In the genomic region with DNA sequence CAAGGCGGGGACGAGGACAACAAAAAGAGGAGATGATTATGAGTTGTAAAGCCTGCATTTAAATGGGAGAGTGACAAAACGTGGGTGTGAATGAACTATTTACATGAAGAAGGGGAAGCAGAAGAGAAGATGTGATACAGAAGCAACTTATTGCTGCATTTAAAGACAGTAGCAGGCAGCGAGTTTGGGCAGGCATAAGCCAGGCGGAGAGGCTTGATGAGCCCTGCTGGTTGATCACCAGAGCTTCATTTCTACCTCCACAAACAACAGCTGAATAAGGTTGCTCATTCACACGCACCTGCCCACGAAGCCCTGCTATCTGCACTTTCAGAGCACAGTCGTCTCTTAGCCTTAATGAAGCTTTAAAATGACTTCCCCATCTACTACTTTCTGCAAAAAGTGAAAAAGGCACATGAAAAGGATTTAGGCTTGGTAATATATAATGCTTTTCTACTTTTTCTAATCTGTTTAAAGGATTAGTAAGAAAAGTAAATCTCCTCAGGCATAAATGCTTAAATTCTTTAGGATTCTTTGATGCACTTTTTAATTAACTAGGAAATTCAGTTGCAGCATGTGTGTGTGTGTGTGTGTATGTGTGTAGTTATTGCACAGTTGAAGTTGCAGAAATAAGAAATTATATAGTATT, we compare ENCODE assay signal across 24 cellular contexts. TPM values are rescaled to one million over a fixed set of nuclear protein-coding genes. Genes with fewer than 3 reads are reported as not detected.
DNase-seq lines count a peak whose midpoint lies in the region; ATAC-seq, FAIRE-seq and TF ChIP-seq lines count a peak whose summit lies in the region.
"Had no signal": no experiment of that assay in that cellular context is flagged by ENCODE, and none has a peak within 500 bp of the region (broad histone marks: within the 10 kb centered on the region; RNA-seq: fewer than 3 reads in every experiment).

No MANE protein-coding gene starts in this region.

- POLR2A ChIA-PET in A549 (lab: Yijun Ruan, JAX) = no interaction called here

- H3K36me3 Mint-ChIP-seq in memory B cell = peaks cover 4% of the 10 kb centered on the region
- H3K36me3 Mint-ChIP-seq: T-cell had no signal

- no peak for TF ChIP-seq EP300 in A549 (IDR thresholded peaks at IDR 0.05)

- H3K9me3 ChIP-seq in A549 = no peaks in the 10 kb centered on the region
- H3K9me3 ChIP-seq: Caco-2, SK-N-SH had no signal

- H3K4me3 ChIP-seq in A549 = no peak overlapping the region
- H3K4me3 ChIP-seq: GM23338 had no signal

- H3K4me2 ChIP-seq in A549 = no peak overlapping the region
- H3K4me2 ChIP-seq: GM23338, SK-N-SH had no signal

- TF ChIP-seq POLR2A in A549 (IDR thresholded peaks at IDR 0.05; ENCODE audit: low read length) = no peak

- 66% methylated on average over 8 of the region's 8 CpGs for WGBS in A549 (ENCODE audit: missing lambda C conversion rate)

- no peak overlapping the region for H3K27ac ChIP-seq in A549

- no peaks in the 10 kb centered on the region for H3K4me1 ChIP-seq in A549
- H3K4me1 ChIP-seq: Caco-2 had no signal

- H3K4me3 Mint-ChIP-seq in memory B cell = no peak overlapping the region
- H3K4me3 Mint-ChIP-seq: GM23338, T-cell had no signal

- H3K27ac Mint-ChIP-seq in memory B cell = no peak overlapping the region
- H3K27ac Mint-ChIP-seq: GM23338, T-cell had no signal

- FAIRE-seq in A549 (lab: Jason Lieb, UNC) = no peak
- FAIRE-seq: RCC 7860 had no signal

- TF ChIP-seq CTCF in A549 (IDR thresholded peaks at IDR 0.05) = no peak

- peaks cover 2% of the 10 kb centered on the region for H3K9me3 Mint-ChIP-seq in memory B cell
- H3K9me3 Mint-ChIP-seq: GM23338, T-cell had no signal

- no peak for TF ChIP-seq RAD21 in A549 (conservative IDR thresholded peaks at IDR 0.05 in 1 of 2, IDR thresholded peaks at IDR 0.05 in 1 of 2)

- CTCF ChIA-PET in A549 (lab: Yijun Ruan, JAX) = interaction anchor here (1.7 kb wide), 1 partner anchor 16 kb away, joined by 5 read pairs; no protein-coding TSS in a partner anchor

- peaks cover 10% of the 10 kb centered on the region for H3K27me3 Mint-ChIP-seq in memory B cell

- ATAC-seq in A549 (no peak), memory B cell (ENCODE audit: low read depth) (peak; percentile 51), HG02981 (IDR thresholded peaks at IDR 0.05; ENCODE audit: unreplicated experiment) (no peak), HG02870 (IDR thresholded peaks at IDR 0.05; ENCODE audit: unreplicated experiment) (no peak), GM19351 (IDR thresholded peaks at IDR 0.05; ENCODE audit: unreplicated experiment) (no peak)
- ATAC-seq: GM23338, T-cell had no signal

- DNase-seq in A549 (ENCODE audit: low read depth in 1 of 2, low spot score in 1 of 2) = no peak
- DNase-seq in D341Med (ENCODE audit: low spot score) = peak; percentile 30
- DNase-seq in NCI-H82 treated with DMSO at 0.1 percent for 48 hours (lab: John Stamatoyannopoulos, UW; ENCODE audit: unreplicated experiment) = peak; percentile 32
- no peak for DNase-seq in memory B cell (ENCODE audit: low spot score in 2 of 2)
- no peak for DNase-seq in H4 (ENCODE audit: low spot score)
- DNase-seq: ACHN, AML-193, Caco-2, DMS79, IMR-90, Karpas-422, NCI-H1105, NCI-H187 treated with DMSO at 0.1 percent for 48 hours, NCI-H2171 treated with DMSO at 0.1 percent for 48 hours, NCI-H446 treated with DMSO at 0.1 percent for 48 hours, SHP77, SK-N-SH, T-cell had no signal

- H3K4me1 Mint-ChIP-seq in memory B cell = peaks cover 12% of the 10 kb centered on the region

TF ChIP-seq in A549, 52 proteins besides CTCF, POLR2A, EP300 and RAD21:
- no peak for TF ChIP-seq CEBPB (IDR thresholded peaks at IDR 0.05)
- peak; percentile 65 for TF ChIP-seq ZFP36 (IDR thresholded peaks at IDR 0.05; ENCODE audit: borderline replicate concordance, partially characterized antibody)
- TF ChIP-seq, protein P1, sequence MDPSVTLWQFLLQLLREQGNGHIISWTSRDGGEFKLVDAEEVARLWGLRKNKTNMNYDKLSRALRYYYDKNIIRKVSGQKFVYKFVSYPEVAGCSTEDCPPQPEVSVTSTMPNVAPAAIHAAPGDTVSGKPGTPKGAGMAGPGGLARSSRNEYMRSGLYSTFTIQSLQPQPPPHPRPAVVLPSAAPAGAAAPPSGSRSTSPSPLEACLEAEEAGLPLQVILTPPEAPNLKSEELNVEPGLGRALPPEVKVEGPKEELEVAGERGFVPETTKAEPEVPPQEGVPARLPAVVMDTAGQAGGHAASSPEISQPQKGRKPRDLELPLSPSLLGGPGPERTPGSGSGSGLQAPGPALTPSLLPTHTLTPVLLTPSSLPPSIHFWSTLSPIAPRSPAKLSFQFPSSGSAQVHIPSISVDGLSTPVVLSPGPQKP (IDR thresholded peaks at IDR 0.05; ENCODE audit: low read depth, low read length) = no peak

RNA-seq across cellular contexts. Expression of a gene that starts 3.1 kb away (rescaled TPM):
- polyA plus RNA-seq in A549 (2011; rRNA removed) (0.22 and 0.53 TPM in 2 replicates), A549 (2017; fragmentation: RNase III; extraction: RNeasy Plus Mini Kit Qiagen cat#74134 plus additional on column Dnase treatment) (0.05 to 0.11 TPM (median 0.07 TPM) in 3 replicates)
- not detected in 2 replicates for polyA plus RNA-seq in A549 (2012; cell fraction: cytosol; rRNA removed)
- not detected in 2 replicates for polyA plus RNA-seq in A549 (2012; cell fraction: nucleus; rRNA removed)
- 0.34 and 0.83 TPM in 2 replicates for polyA minus RNA-seq in A549 (2011; rRNA and poly(A)+ RNA removed)
- total RNA-seq in H4 (2014; rRNA removed; shearing (Covaris generic)) = not detected in 2 replicates
- total RNA-seq: G401, GM23338 had no signal
- polyA plus RNA-seq: GM23338, SK-N-SH had no signal

Comparison
In these comparisons a context has a peak if more than half of its experiments do, and no peak if none do; other contexts are left out.
1. DNase-seq: peak in D341Med (single experiment) and NCI-H82 treated with DMSO at 0.1 percent for 48 hours (single experiment); none in A549 (0 of 2), memory B cell (0 of 2) and H4 (single experiment).